8 cellular contexts compared by ENCODE assay signal in genomic region chr19:45883881-45884681, GRCh38. TPM values are rescaled to one million over a fixed set of nuclear protein-coding genes. Genes with fewer than 3 reads are reported as not detected.
DNase-seq lines count a peak whose midpoint lies in the region; ATAC-seq and TF ChIP-seq lines count a peak whose summit lies in the region.

No MANE protein-coding gene starts in this region.

- H3K4me3 Mint-ChIP-seq in CD4-positive, alpha-beta T cell: peak overlapping the region; percentile 84

- CTCF ChIA-PET in CD4-positive, alpha-beta T cell (lab: Charles Lee): interaction anchor here (2.9 kb wide), 1 partner anchor 21 kb away, joined by 12 read pairs; the partner anchor contains the start of genes FOXA3 and SYMPK

- H2AFZ ChIP-seq in osteoblast (ENCODE audit: low read length): no peak overlapping the region

- TF ChIP-seq POLR2A in NB4 (IDR thresholded peaks at IDR 0.05; ENCODE audit: extremely low read depth, insufficient read length): no peak

- TF ChIP-seq CTCF in CD4-positive, alpha-beta T cell (IDR thresholded peaks at IDR 0.05): no peak
- TF ChIP-seq CTCF in NB4 (IDR thresholded peaks at IDR 0.05; ENCODE audit: low read depth, low read length) (no peak), osteoblast (IDR thresholded peaks at IDR 0.05; ENCODE audit: extremely low read depth, low read depth, low read length) (no peak)

- peak overlapping the region; percentile 59 to 66 for H3K9ac ChIP-seq in duodenal mucosa (ENCODE audit: low read depth in 1 of 2, low read length in 2 of 2)

- peaks cover 17% of the 10 kb centered on the region for H3K79me2 ChIP-seq in osteoblast (ENCODE audit: insufficient read depth, low read length)

- H3K4me2 ChIP-seq in osteoblast (ENCODE audit: insufficient read depth, low read length): peak overlapping the region; percentile 48

- H3K4me1 ChIP-seq in duodenal mucosa (ENCODE audit: control insufficient read depth in 1 of 2, insufficient read depth in 2 of 2, low read length in 2 of 2) (peaks cover 31 to 46% of the 10 kb centered on the region in 2 donors), osteoblast (ENCODE audit: insufficient read depth, low read length) (peaks cover 25% of the 10 kb centered on the region)

- H3K27me3 Mint-ChIP-seq in CD4-positive, alpha-beta T cell: no peaks in the 10 kb centered on the region

- H3K27ac Mint-ChIP-seq in CD4-positive, alpha-beta T cell: peak overlapping the region; percentile 77

- H3K36me3 Mint-ChIP-seq in CD4-positive, alpha-beta T cell (ENCODE audit: low read depth): peaks cover 18% of the 10 kb centered on the region

- DNase-seq in CD4-positive, alpha-beta T cell: peak in 1 of 10 experiments; percentile 18
- DNase-seq in NB4 (ENCODE audit: low read depth): no peak
- peak; percentile 73 for DNase-seq in osteoblast (ENCODE audit: insufficient read length, low spot score, missing footprints)
- DNase-seq in foreskin melanocyte: no peak
- no peak for DNase-seq in sciatic nerve (ENCODE audit: low spot score)
- no peak for DNase-seq in COLO829 (ENCODE audit: low spot score)

- H3K36me3 ChIP-seq in duodenal mucosa (ENCODE audit: control insufficient read depth in 1 of 2, insufficient read depth in 2 of 2, low read length in 2 of 2): no peaks in the 10 kb centered on the region
- H3K36me3 ChIP-seq in osteoblast (ENCODE audit: insufficient read depth, low read length): peaks cover 5% of the 10 kb centered on the region

- H3K27ac ChIP-seq in CD4-positive, alpha-beta T cell (ENCODE audit: low read depth, low read length): peak overlapping the region; percentile 2
- H3K27ac ChIP-seq in duodenal mucosa (ENCODE audit: low read depth, low read length) (no peak overlapping the region), osteoblast (ENCODE audit: low read depth, low read length) (no peak overlapping the region)

- POLR2A ChIA-PET in CD4-positive, alpha-beta T cell (lab: Charles Lee): interaction anchor here (0.6 to 2.7 kb wide), 2 partner anchors 19 to 20 kb away, joined by 3 to 37 read pairs; partner anchors contain the start of genes FOXA3 and SYMPK

- H4K20me1 ChIP-seq in osteoblast (ENCODE audit: insufficient read depth, low read length): peaks cover 24% of the 10 kb centered on the region

- H3K4me3 ChIP-seq in NB4 (ENCODE audit: low read depth, low read length) (peak overlapping the region; percentile 40), duodenal mucosa (ENCODE audit: low read depth in 1 of 2, low read length in 2 of 2) (peak overlapping the region; percentile 82 to 91), osteoblast (ENCODE audit: insufficient read depth, low read length) (no peak overlapping the region)

- H3K9me3 Mint-ChIP-seq in CD4-positive, alpha-beta T cell: no peaks in the 10 kb centered on the region

- peaks cover 34% of the 10 kb centered on the region for H3K4me1 Mint-ChIP-seq in CD4-positive, alpha-beta T cell (ENCODE audit: low read depth)

- H3K9me3 ChIP-seq in CD4-positive, alpha-beta T cell (ENCODE audit: control insufficient read depth, low read length): no peaks in the 10 kb centered on the region
- H3K9me3 ChIP-seq in duodenal mucosa (ENCODE audit: control insufficient read depth in 1 of 2, low read length in 2 of 2) (no peaks in the 10 kb centered on the region), osteoblast (ENCODE audit: low read depth, low read length) (no peaks in the 10 kb centered on the region)

- no peaks in the 10 kb centered on the region for H3K27me3 ChIP-seq in CD4-positive, alpha-beta T cell (ENCODE audit: control insufficient read depth, insufficient read depth, low read length)
- H3K27me3 ChIP-seq in duodenal mucosa (ENCODE audit: control insufficient read depth in 1 of 2, insufficient read depth in 2 of 2, low read length in 2 of 2) (no peaks in the 10 kb centered on the region), osteoblast (ENCODE audit: insufficient read depth, low read length) (no peaks in the 10 kb centered on the region)

- ATAC-seq in CD4-positive, alpha-beta T cell (ENCODE audit: poor library complexity): no peak
- no peak for ATAC-seq in HG03460 (IDR thresholded peaks at IDR 0.05; ENCODE audit: unreplicated experiment)
- ATAC-seq in sciatic nerve: no peak

- intact Hi-C loops in CD4-positive, alpha-beta T cell (cut with DNase I, micrococcal nuclease): loop anchor here (1.0 to 2.0 kb wide), 3 partner anchors 67 to 114 kb away; no protein-coding TSS in a partner anchor
- intact Hi-C loops in sciatic nerve (cut with DNase I): no loop called here

RNA-seq across cellular contexts. Expression of gene IRF2BP1, which starts 1.9 kb away (rescaled TPM):
- 10 to 100 TPM; 21.0 to 21.6 TPM for total RNA-seq in CD4-positive, alpha-beta T cell
- total RNA-seq in osteoblast: 28.6 and 35.8 TPM in 2 replicates
- 21.0 TPM for total RNA-seq in sciatic nerve

RNA-seq across cellular contexts. Expression of gene MYPOP, which starts 18.3 kb away (rescaled TPM):
- total RNA-seq in CD4-positive, alpha-beta T cell: 1 to 10 TPM; 4.1 to 4.7 TPM
- total RNA-seq in osteoblast (2.1 and 3.3 TPM in 2 replicates), sciatic nerve (8.6 TPM)

RNA-seq across cellular contexts. Expression of gene FOXA3, which starts 20.0 kb away (rescaled TPM):
- not detected for total RNA-seq in CD4-positive, alpha-beta T cell
- not detected in 2 replicates for total RNA-seq in osteoblast
- total RNA-seq in sciatic nerve: not detected

RNA-seq across cellular contexts. Expression of gene SYMPK, which starts 21.1 kb away (rescaled TPM):
- 10 to 100 TPM; 63.3 to 65.0 TPM for total RNA-seq in CD4-positive, alpha-beta T cell
- 30.6 and 42.0 TPM in 2 replicates for total RNA-seq in osteoblast
- 60.9 TPM for total RNA-seq in sciatic nerve

RNA-seq across cellular contexts. Expression of gene NANOS2, which starts 30.5 kb away (rescaled TPM):
- total RNA-seq in CD4-positive, alpha-beta T cell: not detected
- not detected in 2 replicates for total RNA-seq in osteoblast
- total RNA-seq in sciatic nerve: not detected
